Comparison of ENCODE assay signal across 21 cellular contexts in genomic region chr3:134665243-134665642, GRCh38. TPM values are rescaled to one million over a fixed set of nuclear protein-coding genes. Genes with fewer than 3 reads are reported as not detected.
DNase-seq lines count a peak whose midpoint lies in the region; ATAC-seq and TF ChIP-seq lines count a peak whose summit lies in the region.
"Had no signal": no experiment of that assay in that cellular context is flagged by ENCODE, and none has a peak within 500 bp of the region (broad histone marks: within the 10 kb centered on the region; RNA-seq: fewer than 3 reads in every experiment).

No MANE protein-coding gene starts in this region.

- ATAC-seq in left lung, result no peak
- ATAC-seq: GM12878, Panc1 had no signal

- H3K27me3 ChIP-seq in H7 (ENCODE audit: control insufficient read depth, insufficient read depth, low read length) (no peaks in the 10 kb centered on the region; the same call in 1 of the 2 replicates), left lung (no peaks in the 10 kb centered on the region)
- H3K27me3 ChIP-seq: MG63 had no signal

- no peaks in the 10 kb centered on the region for H3K4me1 ChIP-seq in left lung

- no peaks in the 10 kb centered on the region for H3K36me3 ChIP-seq in H7 (replicated peaks; ENCODE audit: control insufficient read depth, insufficient read depth, low read length)
- no peaks in the 10 kb centered on the region for H3K36me3 ChIP-seq in left lung
- H3K36me3 ChIP-seq: MG63 had no signal

- intact Hi-C loops in left lung (cut with DNase I), result no loop called here

- H3K4me3 ChIP-seq in H7 (ENCODE audit: insufficient read depth, low read depth, low read length), result no peak overlapping the region
- no peak overlapping the region for H3K4me3 ChIP-seq in left lung
- H3K4me3 ChIP-seq: GM12878, MG63, SK-N-MC had no signal

- no peak for TF ChIP-seq CTCF in left lung (IDR thresholded peaks at IDR 0.05)

- no peak overlapping the region for H3K27ac ChIP-seq in left lung
- H3K27ac ChIP-seq: 22Rv1, SK-N-MC had no signal

- peak; percentile 79 for DNase-seq in DMS 273 (lab: John Stamatoyannopoulos, UW; ENCODE audit: unreplicated experiment)
- no peak for DNase-seq in DMS 273 treated with DMSO at 0.1 percent for 48 hours (lab: John Stamatoyannopoulos, UW)
- DNase-seq in H7, result peak; percentile 39
- peak; percentile 89 for DNase-seq in cerebellar cortex (ENCODE audit: low spot score)
- DNase-seq in left kidney (ENCODE audit: low read depth, low spot score), result peak; percentile 14
- DNase-seq in left lung, result no peak
- no peak for DNase-seq in midbrain (lab: John Stamatoyannopoulos, UW)
- DNase-seq in NCI-H510A treated with DMSO at 0.1 percent for 48 hours (lab: John Stamatoyannopoulos, UW), result no peak
- DNase-seq: COR-L47, DMS153, GOT3, MG63, NCI-H1048, NCI-H1436, NCI-H2029 treated with DMSO at 0.1 percent for 48 hours, NCI-H2171 had no signal

- no peaks in the 10 kb centered on the region for H3K9me3 ChIP-seq in left lung
- H3K9me3 ChIP-seq: MG63 had no signal

RNA-seq across cellular contexts. Expression of gene KY, which starts 14.4 kb away (rescaled TPM):
- total RNA-seq in H7 (2014; rRNA removed; shearing (Covaris generic)), result 0.07 TPM in 1 of 2 replicates, not detected in the other
- total RNA-seq in left lung, result under 1 TPM; 0.10 to 0.23 TPM
- total RNA-seq: B cell, GM12878 had no signal

Comparison
In these comparisons a context has a peak if more than half of its experiments do, and no peak if none do; other contexts are left out.
1. DNase-seq: peak in DMS 273 (single experiment), H7 (single experiment), cerebellar cortex (single experiment) and left kidney (single experiment); none in DMS 273 treated with DMSO at 0.1 percent for 48 hours (single experiment), left lung (0 of 2), midbrain (single experiment) and NCI-H510A treated with DMSO at 0.1 percent for 48 hours (single experiment).